8 cellular contexts compared by ENCODE assay signal in the genomic region with DNA sequence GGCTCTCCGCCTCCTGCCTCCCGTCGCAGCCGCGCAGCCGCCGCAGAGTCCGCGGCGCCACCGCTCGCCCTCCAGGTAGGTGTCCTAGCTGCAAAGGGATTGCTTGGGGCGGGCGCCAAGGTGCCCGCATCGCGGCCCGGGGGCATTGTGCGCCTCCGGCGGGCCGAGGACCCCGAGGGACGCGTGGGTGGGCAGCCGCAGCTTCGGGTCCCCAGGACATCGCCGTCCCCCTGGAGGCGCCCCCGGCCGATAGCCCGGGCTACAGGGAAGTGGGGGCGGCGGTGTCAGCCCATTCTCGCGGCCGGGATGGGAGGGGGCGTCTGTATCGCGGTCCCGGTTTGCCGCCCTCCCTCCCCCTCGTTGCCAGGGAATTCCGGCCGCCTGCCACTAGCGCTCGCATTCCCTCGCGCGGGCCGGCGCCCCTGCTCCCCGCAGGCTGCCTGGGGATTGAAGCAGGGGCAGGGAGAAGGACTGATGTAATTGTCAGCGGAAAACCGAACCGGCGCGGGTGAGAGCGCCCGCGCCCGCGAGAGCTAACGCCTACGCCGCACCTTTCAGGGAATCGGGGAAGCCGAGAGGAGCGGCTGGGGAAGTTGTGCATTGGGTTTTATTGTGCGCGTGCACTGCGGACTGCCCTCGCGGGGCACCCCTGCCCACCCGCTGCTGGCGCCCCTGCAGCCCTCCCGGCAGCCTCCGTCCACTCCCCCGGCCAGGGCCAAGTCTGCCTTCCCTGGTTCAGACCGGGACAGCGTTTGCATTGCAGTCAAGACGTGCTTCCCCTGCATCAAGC. TPM values are rescaled to one million over a fixed set of nuclear protein-coding genes. Genes with fewer than 3 reads are reported as not detected.
DNase-seq lines count a peak whose midpoint lies in the region; ATAC-seq, FAIRE-seq and TF ChIP-seq lines count a peak whose summit lies in the region.

No MANE protein-coding gene starts in this region.

- peaks cover 16 to 30% (median 21%) of the 10 kb centered on the region in 3 donors for H3K27me3 Mint-ChIP-seq in immature natural killer cell (ENCODE audit: low read depth in 3 of 3)

- H3K9me3 Mint-ChIP-seq in immature natural killer cell: no peaks in the 10 kb centered on the region

- no peak for FAIRE-seq in bronchial epithelial cell (lab: Jason Lieb, UNC)

- peak; percentile 5 for ATAC-seq in GM18868 (IDR thresholded peaks at IDR 0.05; ENCODE audit: unreplicated experiment)
- peak; percentile 7 for ATAC-seq in HG03442 (IDR thresholded peaks at IDR 0.05; ENCODE audit: unreplicated experiment)
- no peak for ATAC-seq in HG03175 (IDR thresholded peaks at IDR 0.05; ENCODE audit: unreplicated experiment)

- H3K36me3 ChIP-seq in bronchial epithelial cell (ENCODE audit: control insufficient read depth, insufficient read depth, low read length): no peaks in the 10 kb centered on the region

- peaks cover 0 to 3% (median 0%) of the 10 kb centered on the region in 3 donors for H3K36me3 Mint-ChIP-seq in immature natural killer cell

- no peak for TF ChIP-seq CTCF in bronchial epithelial cell (IDR thresholded peaks at IDR 0.05; ENCODE audit: insufficient read depth, low read length, severe bottlenecking)

- H3K4me3 ChIP-seq in bronchial epithelial cell (ENCODE audit: low read depth, low read length) (peak overlapping the region; percentile 95), skeletal muscle cell (ENCODE audit: low read depth, low read length) (peak overlapping the region; percentile 92)

- peaks cover 10 to 18% of the 10 kb centered on the region in 2 donors for H3K4me1 Mint-ChIP-seq in immature natural killer cell

- H3K27ac Mint-ChIP-seq in immature natural killer cell: no peak overlapping the region

- H3K4me3 Mint-ChIP-seq in immature natural killer cell: peak overlapping the region; percentile 64 to 77 (median 72)

- no peaks in the 10 kb centered on the region for H3K27me3 ChIP-seq in bronchial epithelial cell (ENCODE audit: control insufficient read depth, insufficient read depth, low read length)

- DNase-seq in AG20443 (ENCODE audit: low spot score) (peak; percentile 77), SHP77 treated with DMSO at 0.1 percent for 48 hours (lab: John Stamatoyannopoulos, UW) (peak; percentile 28), bronchial epithelial cell (ENCODE audit: low read depth) (peak; percentile 46), immature natural killer cell (no peak), skeletal muscle cell (ENCODE audit: low read depth) (peak; percentile 29)

RNA-seq across cellular contexts. Expression of a gene that starts 0.5 kb away (rescaled TPM):
- 5.3 and 11.8 TPM in 2 replicates for total RNA-seq in bronchial epithelial cell
- polyA plus RNA-seq in immature natural killer cell: not detected

Comparison
In these comparisons a context has a peak if more than half of its experiments do, and no peak if none do; other contexts are left out.
1. DNase-seq: peak in AG20443 (single experiment), SHP77 treated with DMSO at 0.1 percent for 48 hours (single experiment), bronchial epithelial cell (single experiment) and skeletal muscle cell (single experiment); none in immature natural killer cell (0 of 3).